Comparison of ENCODE assay signal across 29 cellular contexts in genomic region chr12:96383371-96383770, GRCh38. TPM values are rescaled to one million over a fixed set of nuclear protein-coding genes. Genes with fewer than 3 reads are reported as not detected.
A peak's percentile ranks its signal among the peaks of the same experiment; 100 is the strongest.
DNase-seq lines count a peak whose midpoint lies in the region; ATAC-seq and TF ChIP-seq lines count a peak whose summit lies in the region.
"Had no signal": no experiment of that assay in that cellular context is flagged by ENCODE, and none has a peak within 500 bp of the region (broad histone marks: within the 10 kb centered on the region; RNA-seq: fewer than 3 reads in every experiment).

No MANE protein-coding gene starts in this region.

- intact Hi-C loops in activated CD8-positive, alpha-beta T cell treated with anti-CD3 and anti-CD28 coated beads for 36 hours (cut with micrococcal nuclease) = no loop called here

- H3K4me3 Mint-ChIP-seq in activated CD8-positive, alpha-beta T cell treated with anti-CD3 and anti-CD28 coated beads for 36 hours = no peak overlapping the region
- H3K4me3 Mint-ChIP-seq in activated CD8-positive, alpha-beta T cell treated with anti-CD3 and anti-CD28 coated beads, Interleukin-2, amount 10 ng/mL, durations not matched to agents 7 days and 5 days = no peak overlapping the region
- H3K4me3 Mint-ChIP-seq in T-helper 17 cell = peak overlapping the region; percentile 25
- peak overlapping the region in 4 of 5 donors; percentile 5 to 58 (median 34) for H3K4me3 Mint-ChIP-seq in immature natural killer cell
- no peak overlapping the region for H3K4me3 Mint-ChIP-seq in stimulated activated effector memory CD8-positive, alpha-beta T cell treated with anti-CD3 and anti-CD28 coated beads, Interleukin-12 subunit alpha, Interleukin-12 subunit beta, amount 100 ng/mL, for 72 hours
- H3K4me3 Mint-ChIP-seq: stimulated activated memory B cell treated with anti-CD40 and anti-IgM and Interleukin-4, amounts not matched to agents 10 μg/mL and 1 μg/mL and 100 μg/mL, for 72 hours; WTC11 had no signal

- peaks cover 67% of the 10 kb centered on the region for H3K4me1 Mint-ChIP-seq in activated CD8-positive, alpha-beta T cell treated with anti-CD3 and anti-CD28 coated beads for 36 hours (ENCODE audit: low read depth)
- H3K4me1 Mint-ChIP-seq in activated CD8-positive, alpha-beta T cell treated with anti-CD3 and anti-CD28 coated beads, Interleukin-2, amount 10 ng/mL, durations not matched to agents 7 days and 5 days (ENCODE audit: low read depth) = peaks cover 60% of the 10 kb centered on the region
- H3K4me1 Mint-ChIP-seq in T-helper 17 cell (peaks cover 47% of the 10 kb centered on the region), immature natural killer cell (peaks cover 80 to 99% of the 10 kb centered on the region in 2 donors)
- peaks cover 70% of the 10 kb centered on the region for H3K4me1 Mint-ChIP-seq in stimulated activated effector memory CD8-positive, alpha-beta T cell treated with anti-CD3 and anti-CD28 coated beads, Interleukin-12 subunit alpha, Interleukin-12 subunit beta, amount 100 ng/mL, for 72 hours

- H3K27ac Mint-ChIP-seq in activated CD8-positive, alpha-beta T cell treated with anti-CD3 and anti-CD28 coated beads for 36 hours = peak overlapping the region; percentile 58
- H3K27ac Mint-ChIP-seq in activated CD8-positive, alpha-beta T cell treated with anti-CD3 and anti-CD28 coated beads, Interleukin-2, amount 10 ng/mL, durations not matched to agents 7 days and 5 days = no peak overlapping the region
- peak overlapping the region; percentile 2 for H3K27ac Mint-ChIP-seq in T-helper 17 cell
- peak overlapping the region; percentile 10 to 68 (median 40) for H3K27ac Mint-ChIP-seq in immature natural killer cell
- peak overlapping the region; percentile 32 for H3K27ac Mint-ChIP-seq in stimulated activated effector memory CD8-positive, alpha-beta T cell treated with anti-CD3 and anti-CD28 coated beads, Interleukin-12 subunit alpha, Interleukin-12 subunit beta, amount 100 ng/mL, for 72 hours
- H3K27ac Mint-ChIP-seq: stimulated activated memory B cell treated with anti-CD40 and anti-IgM and Interleukin-4, amounts not matched to agents 10 μg/mL and 1 μg/mL and 100 μg/mL, for 72 hours; WTC11 had no signal

- no peaks in the 10 kb centered on the region for H3K27me3 Mint-ChIP-seq in activated CD8-positive, alpha-beta T cell treated with anti-CD3 and anti-CD28 coated beads for 36 hours
- H3K27me3 Mint-ChIP-seq in activated CD8-positive, alpha-beta T cell treated with anti-CD3 and anti-CD28 coated beads, Interleukin-2, amount 10 ng/mL, durations not matched to agents 7 days and 5 days (ENCODE audit: low read depth) = no peaks in the 10 kb centered on the region
- H3K27me3 Mint-ChIP-seq in T-helper 17 cell (no peaks in the 10 kb centered on the region), immature natural killer cell (ENCODE audit: low read depth in 3 of 3) (peaks cover 6 to 36% (median 13%) of the 10 kb centered on the region in 3 donors)
- H3K27me3 Mint-ChIP-seq: stimulated activated memory B cell treated with anti-CD40 and anti-IgM and Interleukin-4, amounts not matched to agents 10 μg/mL and 1 μg/mL and 100 μg/mL, for 72 hours had no signal

- peaks cover 37% of the 10 kb centered on the region for H3K36me3 Mint-ChIP-seq in activated CD8-positive, alpha-beta T cell treated with anti-CD3 and anti-CD28 coated beads for 36 hours (ENCODE audit: low read depth)
- peaks cover 44% of the 10 kb centered on the region for H3K36me3 Mint-ChIP-seq in activated CD8-positive, alpha-beta T cell treated with anti-CD3 and anti-CD28 coated beads, Interleukin-2, amount 10 ng/mL, durations not matched to agents 7 days and 5 days (ENCODE audit: low read depth)
- peaks cover 2% of the 10 kb centered on the region for H3K36me3 Mint-ChIP-seq in T-helper 17 cell (ENCODE audit: low read depth)
- no peaks in the 10 kb centered on the region for H3K36me3 Mint-ChIP-seq in immature natural killer cell
- peaks cover 9% of the 10 kb centered on the region for H3K36me3 Mint-ChIP-seq in stimulated activated effector memory CD8-positive, alpha-beta T cell treated with anti-CD3 and anti-CD28 coated beads, Interleukin-12 subunit alpha, Interleukin-12 subunit beta, amount 100 ng/mL, for 72 hours

- CTCF ChIA-PET in activated CD8-positive, alpha-beta T cell treated with anti-CD3 and anti-CD28 coated beads for 36 hours (lab: Charles Lee) = no interaction called here
- CTCF ChIA-PET in activated CD8-positive, alpha-beta T cell treated with anti-CD3 and anti-CD28 coated beads, Interleukin-2, amount 10 ng/mL, durations not matched to agents 7 days and 5 days (lab: Charles Lee) = no interaction called here

- POLR2A ChIA-PET in activated CD8-positive, alpha-beta T cell treated with anti-CD3 and anti-CD28 coated beads for 36 hours (lab: Charles Lee) = interaction anchor here (1.8 kb wide), 1 partner anchor 15 kb away, joined by 6 read pairs; no protein-coding TSS in a partner anchor
- POLR2A ChIA-PET in activated CD8-positive, alpha-beta T cell treated with anti-CD3 and anti-CD28 coated beads, Interleukin-2, amount 10 ng/mL, durations not matched to agents 7 days and 5 days (lab: Charles Lee) = interaction anchor here (1.0 kb wide), 1 partner anchor 16 kb away, joined by 3 read pairs; no protein-coding TSS in a partner anchor

- no peak for ATAC-seq in activated CD8-positive, alpha-beta T cell treated with anti-CD3 and anti-CD28 coated beads for 36 hours
- ATAC-seq in activated CD8-positive, alpha-beta T cell treated with anti-CD3 and anti-CD28 coated beads, Interleukin-2, amount 10 ng/mL, durations not matched to agents 7 days and 5 days = no peak
- ATAC-seq in T-helper 17 cell = no peak
- ATAC-seq in stimulated activated effector memory CD8-positive, alpha-beta T cell treated with anti-CD3 and anti-CD28 coated beads, Interleukin-12 subunit alpha, Interleukin-12 subunit beta, amount 100 ng/mL, for 72 hours = no peak
- ATAC-seq: left lobe of liver; stimulated activated memory B cell treated with anti-CD40 and anti-IgM and Interleukin-4, amounts not matched to agents 10 μg/mL and 1 μg/mL and 100 μg/mL, for 72 hours; WTC11 had no signal

- DNase-seq in activated CD8-positive, alpha-beta T cell treated with anti-CD3 and anti-CD28 coated beads for 36 hours = no peak
- DNase-seq in activated CD8-positive, alpha-beta T cell treated with anti-CD3 and anti-CD28 coated beads, Interleukin-2, amount 10 ng/mL, durations not matched to agents 7 days and 5 days = no peak
- DNase-seq in T-helper 17 cell (no peak), immature natural killer cell (no peak), HUDEP-2 (lab: John Stamatoyannopoulos, UW; ENCODE audit: unreplicated experiment in 76 of 76) (no peak), NCI-H1694 treated with DMSO at 0.1 percent for 48 hours (lab: John Stamatoyannopoulos, UW) (no peak), NOMO-1 treated with DMSO at 0.1 percent for 48 hours (lab: John Stamatoyannopoulos, UW; ENCODE audit: unreplicated experiment) (no peak)
- no peak for DNase-seq in stimulated activated effector memory CD8-positive, alpha-beta T cell treated with anti-CD3 and anti-CD28 coated beads, Interleukin-12 subunit alpha, Interleukin-12 subunit beta, amount 100 ng/mL, for 72 hours (ENCODE audit: low spot score in 2 of 2)
- DNase-seq: 8988T; activated CD4-positive, alpha-beta T cell treated with anti-CD3 and anti-CD28 coated beads, Interleukin-2, amount 50 U/mL, for 1 hour; activated naive CD4-positive, alpha-beta T cell treated with anti-CD3 and anti-CD28 coated beads, Interleukin-2, amount 50 U/mL, for 16 hours; amniotic stem cell; DMS79 treated with DMSO at 0.1 percent for 48 hours; effector memory CD4-positive, alpha-beta T cell; erythroblast; GDM1; mesenchymal stem cell; NCI-H1105 treated with DMSO at 0.1 percent for 48 hours; NCI-H1930; NCI-H510A treated with DMSO at 0.1 percent for 48 hours; right lobe of liver; stimulated activated CD4-positive, alpha-beta T cell treated with anti-CD3 and anti-CD28 coated beads, Interleukin-4, amount 100 ng/mL, for 4 hours; substantia nigra; trophoblast cell had no signal

- no peaks in the 10 kb centered on the region for H3K9me3 ChIP-seq in T-helper 17 cell (ENCODE audit: control insufficient read depth, low read length, poor library complexity, severe bottlenecking)
- H3K9me3 ChIP-seq: neutrophil, prostate gland, right lobe of liver had no signal

- TF ChIP-seq CTCF in activated CD8-positive, alpha-beta T cell treated with anti-CD3 and anti-CD28 coated beads for 36 hours (IDR thresholded peaks at IDR 0.05) = no peak

- H3K9me3 Mint-ChIP-seq in activated CD8-positive, alpha-beta T cell treated with anti-CD3 and anti-CD28 coated beads for 36 hours = peaks cover 11% of the 10 kb centered on the region
- H3K9me3 Mint-ChIP-seq in activated CD8-positive, alpha-beta T cell treated with anti-CD3 and anti-CD28 coated beads, Interleukin-2, amount 10 ng/mL, durations not matched to agents 7 days and 5 days (ENCODE audit: insufficient read depth) = peaks cover 20% of the 10 kb centered on the region
- H3K9me3 Mint-ChIP-seq in immature natural killer cell = no peaks in the 10 kb centered on the region
- H3K9me3 Mint-ChIP-seq in stimulated activated effector memory CD8-positive, alpha-beta T cell treated with anti-CD3 and anti-CD28 coated beads, Interleukin-12 subunit alpha, Interleukin-12 subunit beta, amount 100 ng/mL, for 72 hours = no peaks in the 10 kb centered on the region
- H3K9me3 Mint-ChIP-seq: stimulated activated memory B cell treated with anti-CD40 and anti-IgM and Interleukin-4, amounts not matched to agents 10 μg/mL and 1 μg/mL and 100 μg/mL, for 72 hours had no signal

RNA-seq across cellular contexts. Expression of gene CDK17, which starts 16.9 kb away (rescaled TPM):
- total RNA-seq in activated CD8-positive, alpha-beta T cell treated with anti-CD3 and anti-CD28 coated beads for 36 hours = 10 to 100 TPM; 28.4 to 29.0 TPM
- 10 to 100 TPM; 38.2 to 39.5 TPM for total RNA-seq in activated CD8-positive, alpha-beta T cell treated with anti-CD3 and anti-CD28 coated beads, Interleukin-2, amount 10 ng/mL, durations not matched to agents 7 days and 5 days
- 100 to 1,000 TPM; 123 to 131 TPM for total RNA-seq in T-helper 17 cell
- polyA plus RNA-seq in immature natural killer cell = 10 to 100 TPM; 27.2 to 64.0 (median 52.7) TPM

Comparison
In these comparisons a context has a peak if more than half of its experiments do, and no peak if none do; other contexts are left out.
1. H3K4me3 Mint-ChIP-seq: peak in T-helper 17 cell (single experiment) and immature natural killer cell (4 of 5); none in activated CD8-positive, alpha-beta T cell treated with anti-CD3 and anti-CD28 coated beads for 36 hours (single experiment), activated CD8-positive, alpha-beta T cell treated with anti-CD3 and anti-CD28 coated beads, Interleukin-2, amount 10 ng/mL, durations not matched to agents 7 days and 5 days (single experiment) and stimulated activated effector memory CD8-positive, alpha-beta T cell treated with anti-CD3 and anti-CD28 coated beads, Interleukin-12 subunit alpha, Interleukin-12 subunit beta, amount 100 ng/mL, for 72 hours (single experiment).